ENCODE assay signal across 9 cellular contexts in the genomic region with DNA sequence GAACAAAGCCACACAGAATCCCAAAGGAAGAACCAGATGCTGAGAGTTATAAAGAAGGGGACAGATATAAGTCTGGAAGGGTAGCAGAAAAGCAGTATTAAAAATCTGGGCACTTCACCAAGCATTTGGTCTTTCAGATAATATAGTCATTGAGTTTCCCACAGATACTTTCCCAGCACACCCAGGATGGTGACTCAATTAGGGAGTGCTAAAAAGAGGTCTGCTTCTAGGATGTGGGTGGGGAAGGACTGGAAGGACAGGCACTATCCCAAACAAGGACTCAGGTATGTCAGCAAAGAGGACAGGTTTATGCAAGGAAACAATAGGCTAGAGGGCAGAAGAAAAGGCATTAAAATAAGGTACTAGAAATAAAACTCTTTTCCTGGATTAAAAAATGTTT. TPM values are rescaled to one million over a fixed set of nuclear protein-coding genes. Genes with fewer than 3 reads are reported as not detected.
A peak's percentile ranks its signal among the peaks of the same experiment; 100 is the strongest.
DNase-seq lines count a peak whose midpoint lies in the region; TF ChIP-seq lines count a peak whose summit lies in the region.
"Had no signal": no experiment of that assay in that cellular context is flagged by ENCODE, and none has a peak within 500 bp of the region (broad histone marks: within the 10 kb centered on the region; RNA-seq: fewer than 3 reads in every experiment).

No MANE protein-coding gene starts in this region.

- intact Hi-C loops in left ventricle myocardium inferior (cut with micrococcal nuclease): loop anchor here (10.0 kb wide), 1 partner anchor 145 kb away; a partner anchor contains a TSS

- DNase-seq in GM03348 (ENCODE audit: low spot score) (peak; percentile 20), left ventricle myocardium inferior (no peak), renal cortical epithelial cell (ENCODE audit: low read depth) (peak; percentile 54), GDM1 (lab: John Stamatoyannopoulos, UW) (no peak), NCI-H2081 (lab: John Stamatoyannopoulos, UW) (no peak), KBM-7 (no peak)
- DNase-seq in central memory CD4-positive, alpha-beta T cell: no peak
- DNase-seq: activated CD4-positive, alpha-beta T cell treated with anti-CD3 and anti-CD28 coated beads, Interleukin-2, amount 10 ng/mL, durations not matched to agents 7 days and 5 days had no signal

- no peaks in the 10 kb centered on the region for H3K9me3 ChIP-seq in left ventricle myocardium inferior (replicated peaks)

- peaks cover 51% of the 10 kb centered on the region for H3K4me1 ChIP-seq in left ventricle myocardium inferior

- no peaks in the 10 kb centered on the region for H3K27me3 ChIP-seq in left ventricle myocardium inferior (ENCODE audit: low read depth)

- in situ Hi-C loops in KBM-7 (cut with MboI; ENCODE audit: low pct_unique_long_range_greater_than_20kb, low sequenced_read_pairs): loop anchor here (25.0 kb wide), 2 partner anchors 197 to 347 kb away; a partner anchor contains a TSS

- H3K36me3 ChIP-seq in left ventricle myocardium inferior: peaks cover 10% of the 10 kb centered on the region

- H3K27ac ChIP-seq in VCaP: peak overlapping the region; percentile 96
- H3K27ac ChIP-seq in left ventricle myocardium inferior (replicated peaks): peak overlapping the region; percentile 94

- no peak overlapping the region for H3K4me3 ChIP-seq in left ventricle myocardium inferior

- TF ChIP-seq CTCF in VCaP (conservative IDR thresholded peaks at IDR 0.05) (no peak), left ventricle myocardium inferior (IDR thresholded peaks at IDR 0.05; ENCODE audit: borderline replicate concordance) (no peak)

RNA-seq across cellular contexts. Expression of a gene that starts 59.3 kb away (rescaled TPM):
- total RNA-seq in left ventricle myocardium inferior (53.1 TPM), renal cortical epithelial cell (73.1 and 113 TPM in 2 replicates)

Comparison
In these comparisons a context has a peak if more than half of its experiments do, and no peak if none do; other contexts are left out.
1. DNase-seq: peak in GM03348 (single experiment) and renal cortical epithelial cell (single experiment); none in left ventricle myocardium inferior (single experiment), central memory CD4-positive, alpha-beta T cell (single experiment), GDM1 (single experiment), NCI-H2081 (0 of 2) and KBM-7 (single experiment).